In genomic region chr10:121838931-121839330, GRCh38 we compare ENCODE assay signal across 21 cellular contexts.
"Had no signal": no experiment of that assay in that cellular context is flagged by ENCODE, and none has a peak within 500 bp of the region (broad histone marks: within the 10 kb centered on the region; RNA-seq: fewer than 3 reads in every experiment).

No MANE protein-coding gene starts in this region.

- H3K4me3 Mint-ChIP-seq: activated B cell treated with CpG ODN at 0.5 μM for 24 hours; activated CD4-positive, alpha-beta T cell treated with anti-CD3 and anti-CD28 coated beads, Interleukin-2, amount 10 ng/mL, durations not matched to agents 7 days and 5 days; activated naive CD8-positive, alpha-beta T cell; brain; effector memory CD8-positive, alpha-beta T cell; memory B cell; natural killer cell treated with Interleukin-12 subunit alpha and Interleukin-12 subunit beta and Interleukin-15 and Interleukin-18, amount 100 ng/mL, for 72 hours; stimulated activated naive B cell treated with anti-CD40 and anti-IgM and Interleukin-4, amounts not matched to agents 10 μg/mL and 1 μg/mL and 100 μg/mL, for 72 hours had no signal

- H3K27me3 ChIP-seq: hepatocyte had no signal

- H3K36me3 ChIP-seq: prostate gland had no signal

- H3K27ac Mint-ChIP-seq: activated B cell treated with CpG ODN at 0.5 μM for 24 hours; activated CD4-positive, alpha-beta T cell treated with anti-CD3 and anti-CD28 coated beads, Interleukin-2, amount 10 ng/mL, durations not matched to agents 7 days and 5 days; activated naive CD8-positive, alpha-beta T cell; memory B cell; natural killer cell treated with Interleukin-12 subunit alpha and Interleukin-12 subunit beta and Interleukin-15 and Interleukin-18, amount 100 ng/mL, for 72 hours; stimulated activated naive B cell treated with anti-CD40 and anti-IgM and Interleukin-4, amounts not matched to agents 10 μg/mL and 1 μg/mL and 100 μg/mL, for 72 hours had no signal

- ATAC-seq: effector memory CD8-positive, alpha-beta T cell; natural killer cell treated with Interleukin-12 subunit alpha and Interleukin-12 subunit beta and Interleukin-15 and Interleukin-18, amount 100 ng/mL, for 72 hours; sciatic nerve; stimulated activated naive B cell treated with anti-CD40 and anti-IgM and Interleukin-4, amounts not matched to agents 10 μg/mL and 1 μg/mL and 100 μg/mL, for 72 hours had no signal

- H3K9me3 Mint-ChIP-seq: activated B cell treated with CpG ODN at 0.5 μM for 24 hours; effector memory CD8-positive, alpha-beta T cell; memory B cell; natural killer cell treated with Interleukin-12 subunit alpha and Interleukin-12 subunit beta and Interleukin-15 and Interleukin-18, amount 100 ng/mL, for 72 hours; stimulated activated naive B cell treated with anti-CD40 and anti-IgM and Interleukin-4, amounts not matched to agents 10 μg/mL and 1 μg/mL and 100 μg/mL, for 72 hours had no signal

- H2AFZ ChIP-seq: hepatocyte had no signal

- DNase-seq: activated B cell treated with CpG ODN at 0.5 μM for 24 hours; activated CD4-positive, alpha-beta T cell treated with anti-CD3 and anti-CD28 coated beads, Interleukin-2, amount 10 ng/mL, durations not matched to agents 7 days and 5 days; activated gamma-delta T cell; activated T-cell treated with anti-CD3 and anti-CD28 coated beads, Interleukin-2, amount 50 U/mL, for 48 hours; amygdala; effector memory CD8-positive, alpha-beta T cell; kidney; left ventricle myocardium inferior; occipital lobe; stimulated activated CD4-positive, alpha-beta T cell treated with anti-CD3 and anti-CD28 coated beads, Interleukin-2, amount 100 ng/mL, for 24 hours; stimulated activated naive B cell treated with anti-CD40 and anti-IgM and Interleukin-4, amounts not matched to agents 10 μg/mL and 1 μg/mL and 100 μg/mL, for 72 hours; substantia nigra; T1000; trophoblast cell had no signal

- H3K4me3 ChIP-seq: hepatocyte, left ventricle myocardium inferior, prostate gland had no signal

- H3K4me1 ChIP-seq: left ventricle myocardium inferior had no signal

- H3K4me2 ChIP-seq: hepatocyte had no signal

- H3K9me3 ChIP-seq: left ventricle myocardium inferior, prostate gland had no signal

- H3K27me3 Mint-ChIP-seq: activated B cell treated with CpG ODN at 0.5 μM for 24 hours; activated CD4-positive, alpha-beta T cell treated with anti-CD3 and anti-CD28 coated beads, Interleukin-2, amount 10 ng/mL, durations not matched to agents 7 days and 5 days; activated naive CD8-positive, alpha-beta T cell; brain; effector memory CD8-positive, alpha-beta T cell; memory B cell; natural killer cell treated with Interleukin-12 subunit alpha and Interleukin-12 subunit beta and Interleukin-15 and Interleukin-18, amount 100 ng/mL, for 72 hours; stimulated activated naive B cell treated with anti-CD40 and anti-IgM and Interleukin-4, amounts not matched to agents 10 μg/mL and 1 μg/mL and 100 μg/mL, for 72 hours had no signal

- H3K27ac ChIP-seq: hepatocyte, left ventricle myocardium inferior, prostate gland had no signal
